26 cellular contexts compared by ENCODE assay signal in genomic region chr4:23033796-23034195, GRCh38.
A peak's percentile ranks its signal among the peaks of the same experiment; 100 is the strongest.
DNase-seq lines count a peak whose midpoint lies in the region; ATAC-seq and TF ChIP-seq lines count a peak whose summit lies in the region.
"Had no signal": no experiment of that assay in that cellular context is flagged by ENCODE, and none has a peak within 500 bp of the region (broad histone marks: within the 10 kb centered on the region; RNA-seq: fewer than 3 reads in every experiment).

No MANE protein-coding gene starts in this region.

- H3K36me3 Mint-ChIP-seq in WTC11, result no peaks in the 10 kb centered on the region
- H3K36me3 Mint-ChIP-seq: CD4-positive, alpha-beta memory T cell; naive B cell; stimulated activated naive B cell treated with anti-CD40 and anti-IgM and Interleukin-4, amounts not matched to agents 10 μg/mL and 1 μg/mL and 100 μg/mL, for 72 hours had no signal

- H3K27me3 Mint-ChIP-seq in WTC11 (ENCODE audit: low read depth), result peaks cover 26% of the 10 kb centered on the region
- H3K27me3 Mint-ChIP-seq: activated CD4-positive, alpha-beta T cell treated with anti-CD3 and anti-CD28 coated beads, Interleukin-2, amount 10 ng/mL, durations not matched to agents 7 days and 5 days; central memory CD8-positive, alpha-beta T cell; naive B cell; stimulated activated naive B cell treated with anti-CD40 and anti-IgM and Interleukin-4, amounts not matched to agents 10 μg/mL and 1 μg/mL and 100 μg/mL, for 72 hours had no signal

- no peak for TF ChIP-seq CTCF in WTC11 (IDR thresholded peaks at IDR 0.05)

- no peaks in the 10 kb centered on the region for H3K36me3 ChIP-seq in iPS DF 6.9 (ENCODE audit: control insufficient read depth, insufficient read depth, low read length)
- H3K36me3 ChIP-seq: thoracic aorta, WERI-Rb-1 had no signal

- WGBS in iPS DF 6.9 (ENCODE audit: insufficient coverage, insufficient read length), result no CpG with 5 or more reads among the region's 2 CpGs

- POLR2A ChIA-PET in WTC11 (lab: Charles Lee), result no interaction called here

- CTCF ChIA-PET in WTC11 (lab: Charles Lee), result no interaction called here

- H3K27ac Mint-ChIP-seq in WTC11, result peak overlapping the region; percentile 73
- H3K27ac Mint-ChIP-seq: activated CD4-positive, alpha-beta T cell treated with anti-CD3 and anti-CD28 coated beads, Interleukin-2, amount 10 ng/mL, durations not matched to agents 7 days and 5 days; CD4-positive, alpha-beta memory T cell; naive B cell; stimulated activated naive B cell treated with anti-CD40 and anti-IgM and Interleukin-4, amounts not matched to agents 10 μg/mL and 1 μg/mL and 100 μg/mL, for 72 hours; T-helper 2 cell treated with Interferon-gamma antibody and Interleukin-4, amounts not matched to agents 5 μg/mL and 100 μg/mL, for 36 hours had no signal

- H3K4me1 ChIP-seq in iPS DF 6.9 (ENCODE audit: control insufficient read depth, insufficient read depth, low read length), result no peaks in the 10 kb centered on the region

- peak; percentile 74 for DNase-seq in GM04504 (ENCODE audit: low read depth)
- DNase-seq in WTC11 (ENCODE audit: low spot score), result no peak
- peak; percentile 11 for DNase-seq in iPS DF 6.9 (ENCODE audit: low read depth, low spot score)
- no peak for DNase-seq in NCI-H2171 treated with DMSO at 0.1 percent for 48 hours (lab: John Stamatoyannopoulos, UW)
- no peak for DNase-seq in activated CD4-positive, alpha-beta T cell treated with anti-CD3 and anti-CD28 coated beads, Interleukin-2, amount 50 U/mL, for 4 hours
- DNase-seq in NCI-H345 (lab: John Stamatoyannopoulos, UW), result no peak
- DNase-seq: activated CD4-positive, alpha-beta T cell treated with anti-CD3 and anti-CD28 coated beads, Interleukin-2, amount 10 ng/mL, durations not matched to agents 7 days and 5 days; activated naive CD4-positive, alpha-beta T cell treated with anti-CD3 and anti-CD28 coated beads, Interleukin-2, amount 50 U/mL, for 16 hours; CD4-positive, alpha-beta memory T cell; DMS153; GF-D8; head of caudate nucleus; left colon; naive B cell; NCI-H1694; NCI-H526 treated with DMSO at 0.1 percent for 48 hours; nucleus accumbens; RPMI8226; small intestine; stimulated activated naive B cell treated with anti-CD40 and anti-IgM and Interleukin-4, amounts not matched to agents 10 μg/mL and 1 μg/mL and 100 μg/mL, for 72 hours; WERI-Rb-1 had no signal

- peaks cover 7% of the 10 kb centered on the region for H3K9me3 Mint-ChIP-seq in WTC11
- H3K9me3 Mint-ChIP-seq: activated CD4-positive, alpha-beta T cell treated with anti-CD3 and anti-CD28 coated beads, Interleukin-2, amount 10 ng/mL, durations not matched to agents 7 days and 5 days; stimulated activated naive B cell treated with anti-CD40 and anti-IgM and Interleukin-4, amounts not matched to agents 10 μg/mL and 1 μg/mL and 100 μg/mL, for 72 hours; T-helper 2 cell treated with Interferon-gamma antibody and Interleukin-4, amounts not matched to agents 5 μg/mL and 100 μg/mL, for 36 hours had no signal

- ATAC-seq in WTC11 (peak; percentile 73), HG02885 (IDR thresholded peaks at IDR 0.05; ENCODE audit: poor library complexity, unreplicated experiment) (no peak)
- ATAC-seq: left colon; stimulated activated naive B cell treated with anti-CD40 and anti-IgM and Interleukin-4, amounts not matched to agents 10 μg/mL and 1 μg/mL and 100 μg/mL, for 72 hours had no signal

- H3K27me3 ChIP-seq in iPS DF 6.9 (ENCODE audit: control insufficient read depth, insufficient read depth, low read length), result no peaks in the 10 kb centered on the region

- no peak overlapping the region for H3K4me3 Mint-ChIP-seq in WTC11
- H3K4me3 Mint-ChIP-seq: activated CD4-positive, alpha-beta T cell treated with anti-CD3 and anti-CD28 coated beads, Interleukin-2, amount 10 ng/mL, durations not matched to agents 7 days and 5 days; CD4-positive, alpha-beta memory T cell; central memory CD8-positive, alpha-beta T cell; naive B cell; stimulated activated naive B cell treated with anti-CD40 and anti-IgM and Interleukin-4, amounts not matched to agents 10 μg/mL and 1 μg/mL and 100 μg/mL, for 72 hours; T-helper 2 cell treated with Interferon-gamma antibody and Interleukin-4, amounts not matched to agents 5 μg/mL and 100 μg/mL, for 36 hours had no signal

- no peak overlapping the region for H3K27ac ChIP-seq in iPS DF 6.9 (ENCODE audit: low read length)
- H3K27ac ChIP-seq: KMS-11, thoracic aorta, WERI-Rb-1 had no signal

- H3K9me3 ChIP-seq in iPS DF 6.9 (ENCODE audit: control insufficient read depth, insufficient read depth, low read length), result no peaks in the 10 kb centered on the region
- H3K9me3 ChIP-seq: thoracic aorta had no signal

- H3K4me3 ChIP-seq in iPS DF 6.9 (ENCODE audit: low read length), result no peak overlapping the region
- H3K4me3 ChIP-seq: thoracic aorta had no signal

- peaks cover 22% of the 10 kb centered on the region for H3K4me1 Mint-ChIP-seq in WTC11
- H3K4me1 Mint-ChIP-seq: activated CD4-positive, alpha-beta T cell treated with anti-CD3 and anti-CD28 coated beads, Interleukin-2, amount 10 ng/mL, durations not matched to agents 7 days and 5 days; CD4-positive, alpha-beta memory T cell; central memory CD8-positive, alpha-beta T cell; naive B cell; stimulated activated naive B cell treated with anti-CD40 and anti-IgM and Interleukin-4, amounts not matched to agents 10 μg/mL and 1 μg/mL and 100 μg/mL, for 72 hours had no signal

TF ChIP-seq in WTC11, 78 proteins besides CTCF, POLR2A, EP300 and RAD21:
- TF ChIP-seq ELF4 (CRISPR knock-in tag; IDR thresholded peaks at IDR 0.05; ENCODE audit: low read depth) (no peak), ZNF121 (CRISPR knock-in tag; IDR thresholded peaks at IDR 0.05) (no peak), FOXJ3 (CRISPR knock-in tag; IDR thresholded peaks at IDR 0.05; ENCODE audit: borderline replicate concordance) (no peak), TEAD1 (CRISPR knock-in tag; IDR thresholded peaks at IDR 0.05) (no peak)
- TF ChIP-seq, protein P1, sequence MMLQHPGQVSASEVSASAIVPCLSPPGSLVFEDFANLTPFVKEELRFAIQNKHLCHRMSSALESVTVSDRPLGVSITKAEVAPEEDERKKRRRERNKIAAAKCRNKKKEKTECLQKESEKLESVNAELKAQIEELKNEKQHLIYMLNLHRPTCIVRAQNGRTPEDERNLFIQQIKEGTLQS (CRISPR knock-in tag; conservative IDR thresholded peaks at IDR 0.05), result no peak
- TF ChIP-seq, protein P2, sequence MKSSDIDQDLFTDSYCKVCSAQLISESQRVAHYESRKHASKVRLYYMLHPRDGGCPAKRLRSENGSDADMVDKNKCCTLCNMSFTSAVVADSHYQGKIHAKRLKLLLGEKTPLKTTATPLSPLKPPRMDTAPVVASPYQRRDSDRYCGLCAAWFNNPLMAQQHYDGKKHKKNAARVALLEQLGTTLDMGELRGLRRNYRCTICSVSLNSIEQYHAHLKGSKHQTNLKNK (CRISPR knock-in tag; IDR thresholded peaks at IDR 0.05), result no peak

Comparison
In these comparisons a context has a peak if more than half of its experiments do, and no peak if none do; other contexts are left out.
1. DNase-seq: peak in GM04504 (single experiment) and iPS DF 6.9 (single experiment); none in WTC11 (single experiment), NCI-H2171 treated with DMSO at 0.1 percent for 48 hours (single experiment), activated CD4-positive, alpha-beta T cell treated with anti-CD3 and anti-CD28 coated beads, Interleukin-2, amount 50 U/mL, for 4 hours (0 of 2) and NCI-H345 (single experiment).